8 cellular contexts compared by ENCODE assay signal in genomic region chr6:57091375-57091774, GRCh38. TPM values are rescaled to one million over a fixed set of nuclear protein-coding genes. Genes with fewer than 3 reads are reported as not detected.
DNase-seq lines count a peak whose midpoint lies in the region; ATAC-seq, FAIRE-seq and TF ChIP-seq lines count a peak whose summit lies in the region.
"Not testable (repeated sequence)": the region's sequence is repeated elsewhere in the genome, so short reads cannot be mapped to it uniquely, and the experiment has no call there.

No MANE protein-coding gene starts in this region.

- peaks cover 15% of the 10 kb centered on the region for H4K20me1 ChIP-seq in keratinocyte (ENCODE audit: control insufficient read depth, extremely low read depth, insufficient read depth, low read length)

- H3K4me1 ChIP-seq in A673 (ENCODE audit: insufficient read depth, low read length, poor library complexity, severe bottlenecking): peaks cover 21% of the 10 kb centered on the region
- peaks cover 32% of the 10 kb centered on the region for H3K4me1 ChIP-seq in adipocyte (ENCODE audit: control insufficient read depth, insufficient read depth, low read length)
- peaks cover 29% of the 10 kb centered on the region for H3K4me1 ChIP-seq in keratinocyte (ENCODE audit: control insufficient read depth, extremely low read depth, insufficient read depth, low read length)
- H3K4me1 ChIP-seq in neuron (ENCODE audit: insufficient read depth, low read length): peaks cover 16% of the 10 kb centered on the region

- intact Hi-C loops in A673 (cut with micrococcal nuclease; ENCODE audit: unreplicated experiment): not testable (repeated sequence)

- H3K9me3 ChIP-seq in A673 (ENCODE audit: low read depth, low read length, poor library complexity, severe bottlenecking); MG63; adipocyte (ENCODE audit: control insufficient read depth, low read length); keratinocyte (ENCODE audit: control insufficient read depth, low read depth, low read length); neuron (ENCODE audit: low read length): not testable (repeated sequence)

- H3K27me3 ChIP-seq in A673 (replicated peaks; ENCODE audit: insufficient read depth, low read depth, low read length, poor library complexity); MG63; adipocyte (replicated peaks; ENCODE audit: control insufficient read depth, insufficient read depth, low read length); keratinocyte (ENCODE audit: control insufficient read depth, extremely low read depth, insufficient read depth, low read length); neuron (ENCODE audit: insufficient read depth, low read length): not testable (repeated sequence)

- not testable (repeated sequence) for H3K27ac Mint-ChIP-seq in WTC11
- peak overlapping the region; percentile 72 for H3K27ac Mint-ChIP-seq in endothelial cell (ENCODE audit: unreplicated experiment)

- H3K4me1 Mint-ChIP-seq in WTC11 (peaks cover 31% of the 10 kb centered on the region), endothelial cell (ENCODE audit: unreplicated experiment) (peaks cover 43% of the 10 kb centered on the region)

- H2AFZ ChIP-seq in keratinocyte (ENCODE audit: control insufficient read depth, low read length); neuron (ENCODE audit: low read depth, low read length): not testable (repeated sequence)

- H3K36me3 ChIP-seq in A673 (ENCODE audit: insufficient read depth, low read length, poor library complexity, severe bottlenecking) (peaks cover 10% of the 10 kb centered on the region), MG63 (peaks cover 13% of the 10 kb centered on the region), adipocyte (ENCODE audit: control insufficient read depth, insufficient read depth, low read length, severe bottlenecking) (peaks cover 25% of the 10 kb centered on the region), keratinocyte (ENCODE audit: control insufficient read depth in 2 of 2, extremely low read depth in 1 of 2, insufficient read depth in 2 of 2, low read length in 2 of 2) (peaks cover 2 to 16% of the 10 kb centered on the region in 2 experiments), neuron (ENCODE audit: insufficient read depth, low read length) (peaks cover 33% of the 10 kb centered on the region)

- FAIRE-seq in keratinocyte (lab: Jason Lieb, UNC): not testable (repeated sequence)

- H3K27ac ChIP-seq in A673 (ENCODE audit: low read depth, low read length, poor library complexity, severe bottlenecking): not testable (repeated sequence)
- peak overlapping the region; percentile 40 for H3K27ac ChIP-seq in keratinocyte (ENCODE audit: control insufficient read depth, insufficient read depth, low read length)

- CTCF ChIA-PET in A673 (lab: Charles Lee); WTC11 (lab: Charles Lee): not testable (repeated sequence)

- not testable (repeated sequence) for DNase-seq in A673 (ENCODE audit: low spot score); MG63; WTC11 (ENCODE audit: low spot score); adipocyte (ENCODE audit: low read depth); endothelial cell (ENCODE audit: low spot score); keratinocyte (ENCODE audit: low read depth, low spot score)

- TF ChIP-seq CTCF in A673 (conservative IDR thresholded peaks at IDR 0.05; ENCODE audit: low read depth, low read length); WTC11 (IDR thresholded peaks at IDR 0.05); endothelial cell (IDR thresholded peaks at IDR 0.05; ENCODE audit: unreplicated experiment); keratinocyte (optimal IDR thresholded peaks at IDR 0.05 in 1 of 3, IDR thresholded peaks at IDR 0.05 in 1 of 3, conservative IDR thresholded peaks at IDR 0.05 in 1 of 3; ENCODE audit: extremely low read depth in 1 of 3, insufficient read depth in 2 of 3, low read length in 3 of 3): not testable (repeated sequence)

- H3K36me3 Mint-ChIP-seq in WTC11 (peaks cover 15% of the 10 kb centered on the region), endothelial cell (ENCODE audit: low read depth, unreplicated experiment) (peaks cover 24% of the 10 kb centered on the region)

- H3K4me3 ChIP-seq in A673 (ENCODE audit: low read depth, low read length, poor library complexity, severe bottlenecking) (peak overlapping the region; percentile 19), GM08714 (ENCODE audit: low read length) (peak overlapping the region; percentile 60), MG63 (0 out of 2 replicates have a peak overlapping the region, but pooled peaks have one; percentile 7), adipocyte (ENCODE audit: low read length) (peak overlapping the region; percentile 68), keratinocyte (ENCODE audit: control insufficient read depth in 2 of 3, extremely low read depth in 1 of 3, insufficient read depth in 2 of 3, low read depth in 1 of 3, low read length in 3 of 3) (peak overlapping the region in 2 of 3 experiments; percentile 43 to 44), neuron (ENCODE audit: low read length) (peak overlapping the region; percentile 25)

- peak overlapping the region; percentile 62 for H3K4me3 Mint-ChIP-seq in WTC11
- peak overlapping the region; percentile 92 for H3K4me3 Mint-ChIP-seq in endothelial cell (ENCODE audit: unreplicated experiment)

- not testable (repeated sequence) for H3K27me3 Mint-ChIP-seq in WTC11 (ENCODE audit: low read depth); endothelial cell (ENCODE audit: unreplicated experiment)

- H3K9ac ChIP-seq in adipocyte (ENCODE audit: low read length); keratinocyte (ENCODE audit: control insufficient read depth, extremely low read depth, insufficient read depth, low read length): not testable (repeated sequence)

- not testable (repeated sequence) for H3K9me3 Mint-ChIP-seq in WTC11; endothelial cell (ENCODE audit: unreplicated experiment)

- not testable (repeated sequence) for H3K9me1 ChIP-seq in keratinocyte (ENCODE audit: control insufficient read depth, extremely low read depth, insufficient read depth, low read length)

- BruUV-seq in A673 (replicated peaks; lab: Mats Ljungman, UMichigan): not testable (repeated sequence)

- H3K79me2 ChIP-seq in keratinocyte (ENCODE audit: control insufficient read depth, insufficient read depth, low read length): peaks cover 50% of the 10 kb centered on the region

- POLR2A ChIA-PET in A673 (lab: Charles Lee; ENCODE audit: low non-redundant PET); WTC11 (lab: Charles Lee): not testable (repeated sequence)

- peak overlapping the region; percentile 76 for H3K4me2 ChIP-seq in keratinocyte (ENCODE audit: control insufficient read depth, extremely low read depth, insufficient read depth, low read depth, low read length)

- ATAC-seq in WTC11: not testable (repeated sequence)

- dilution Hi-C loops in keratinocyte (cut with MboI; ENCODE audit: extremely low pct_ligation_motif_present, low sequenced_read_pairs): not testable (repeated sequence)

RNA-seq across cellular contexts. Expression of gene ZNF451, which starts 1.4 kb away (rescaled TPM):
- total RNA-seq in A673 (2021) (72.2 and 72.7 TPM in 2 replicates), WTC11 (2021) (44.4 to 55.4 TPM (median 45.6 TPM) in 3 replicates), endothelial cell (ENCODE audit: unreplicated experiment) (129 TPM)
- total RNA-seq in MG63 (2014; rRNA removed; shearing (Covaris generic); ENCODE audit: low replicate concordance): 16.9 and 19.2 TPM in 2 replicates
- polyA plus RNA-seq in keratinocyte: 22.1 to 32.1 TPM (median 26.1 TPM) in 3 replicates
- 42.4 TPM for polyA plus RNA-seq in keratinocyte (2011; ENCODE audit: low read depth)
- 7.9 and 16.7 TPM in 2 replicates for polyA plus RNA-seq in keratinocyte (2011; cell fraction: cytosol; rRNA removed)
- polyA plus RNA-seq in keratinocyte (2011; cell fraction: nucleus; rRNA removed): 38.7 and 51.7 TPM in 2 replicates
- 12.3 and 13.6 TPM in 2 replicates for polyA plus RNA-seq in keratinocyte (2012; ENCODE audit: low replicate concordance)
- polyA minus RNA-seq in keratinocyte: 21.9 to 92.5 TPM (median 66.7 TPM) in 3 replicates
- 28.8 TPM for polyA minus RNA-seq in keratinocyte (2011; cell fraction: cytosol; rRNA and poly(A)+ RNA removed)
- 93.3 and 176 TPM in 2 replicates for polyA minus RNA-seq in keratinocyte (2011; cell fraction: nucleus; rRNA and poly(A)+ RNA removed)

RNA-seq across cellular contexts. Expression of gene KIAA1586, which starts 44.9 kb away (rescaled TPM):
- 30.2 and 31.4 TPM in 2 replicates for total RNA-seq in A673 (2021)
- total RNA-seq in MG63 (2014; rRNA removed; shearing (Covaris generic); ENCODE audit: low replicate concordance): 3.4 and 12.9 TPM in 2 replicates
- total RNA-seq in WTC11 (2021): 17.2 to 20.6 TPM (median 17.6 TPM) in 3 replicates
- 44.3 TPM for total RNA-seq in endothelial cell (ENCODE audit: unreplicated experiment)
- polyA plus RNA-seq in keratinocyte: 3.0 to 8.2 TPM (median 3.7 TPM) in 3 replicates
- 11.4 TPM for polyA plus RNA-seq in keratinocyte (2011; ENCODE audit: low read depth)
- 2.7 and 5.2 TPM in 2 replicates for polyA plus RNA-seq in keratinocyte (2011; cell fraction: cytosol; rRNA removed)
- 3.3 and 5.5 TPM in 2 replicates for polyA plus RNA-seq in keratinocyte (2011; cell fraction: nucleus; rRNA removed)
- polyA plus RNA-seq in keratinocyte (2012; ENCODE audit: low replicate concordance): 2.5 and 6.2 TPM in 2 replicates
- polyA minus RNA-seq in keratinocyte: 0.79 to 2.8 TPM in 2 of 3 replicates, not detected in the other
- 2.5 TPM for polyA minus RNA-seq in keratinocyte (2011; cell fraction: cytosol; rRNA and poly(A)+ RNA removed)
- polyA minus RNA-seq in keratinocyte (2011; cell fraction: nucleus; rRNA and poly(A)+ RNA removed): 2.3 and 6.8 TPM in 2 replicates

Comparison
In these comparisons a context has a peak if more than half of its experiments do, and no peak if none do; other contexts are left out.
1. H3K4me3 ChIP-seq: peak in every context shown above with its lines; median percentile 68 in adipocyte; 60 in GM08714; 44 in keratinocyte; 25 in neuron; 19 in A673; 7 in MG63.